Comparison of ENCODE assay signal across 14 cellular contexts in the genomic region with DNA sequence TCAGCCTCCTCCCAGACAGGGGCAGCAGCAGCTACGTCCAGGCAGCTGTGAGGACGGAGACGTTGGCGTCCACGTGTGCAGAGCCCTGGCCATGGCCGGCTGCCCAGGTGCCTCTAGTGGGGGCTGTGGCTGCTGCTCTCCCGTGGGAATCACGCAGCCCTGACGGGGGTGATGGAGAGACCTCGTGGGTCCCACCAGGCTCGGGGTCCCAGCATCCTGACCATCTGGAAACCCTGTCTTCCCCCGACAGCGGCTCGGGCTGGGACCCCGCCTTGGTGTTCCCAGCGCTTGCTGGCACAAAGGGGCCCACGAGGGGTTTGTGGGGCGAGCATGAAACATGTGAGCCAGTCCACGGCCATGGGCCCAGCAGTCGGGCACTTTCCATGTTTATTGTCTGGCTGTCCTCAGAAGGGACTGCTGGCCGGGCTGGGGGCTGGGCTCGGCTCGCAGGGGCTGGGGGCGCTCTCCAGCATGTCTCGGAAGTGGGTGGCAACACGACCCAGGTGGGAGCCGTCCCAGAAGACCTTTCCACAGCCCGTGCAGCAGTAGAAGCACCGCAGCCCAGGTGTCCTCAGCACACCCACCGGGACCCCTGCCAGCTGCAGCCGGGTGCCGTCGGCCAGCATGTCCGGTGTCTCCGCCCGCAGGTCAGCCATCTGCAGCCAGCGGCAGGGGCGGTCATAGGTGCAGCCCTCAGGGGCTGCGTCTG. TPM values are rescaled to one million over a fixed set of nuclear protein-coding genes. Genes with fewer than 3 reads are reported as not detected.
DNase-seq lines count a peak whose midpoint lies in the region; ATAC-seq and TF ChIP-seq lines count a peak whose summit lies in the region.
"Had no signal": no experiment of that assay in that cellular context is flagged by ENCODE, and none has a peak within 500 bp of the region (broad histone marks: within the 10 kb centered on the region; RNA-seq: fewer than 3 reads in every experiment).

No MANE protein-coding gene starts in this region.

- H3K4me1 ChIP-seq in right atrium auricular region (peaks cover 0 to 57% of the 10 kb centered on the region in 2 donors), rectal smooth muscle tissue (ENCODE audit: control insufficient read depth, insufficient read depth, low read length) (no peaks in the 10 kb centered on the region)

- peaks cover 0 to 5% (median 2%) of the 10 kb centered on the region in 7 donors for H3K9me3 Mint-ChIP-seq in CD14-positive monocyte
- H3K9me3 Mint-ChIP-seq: activated naive CD4-positive, alpha-beta T cell treated with anti-CD3 and anti-CD28 coated beads for 36 hours; CD4-positive, alpha-beta memory T cell; neural crest cell; stimulated activated memory B cell treated with anti-CD40 and anti-IgM and Interleukin-4, amounts not matched to agents 10 μg/mL and 1 μg/mL and 100 μg/mL, for 72 hours had no signal

- peaks cover 45 to 68% (median 50%) of the 10 kb centered on the region in 3 donors for H3K27me3 Mint-ChIP-seq in CD14-positive monocyte (ENCODE audit: low read depth in 3 of 3)
- H3K27me3 Mint-ChIP-seq: CD4-positive, alpha-beta memory T cell had no signal

- peak overlapping the region; percentile 41 to 77 for H3K4me3 Mint-ChIP-seq in CD14-positive monocyte
- H3K4me3 Mint-ChIP-seq: activated CD8-positive, alpha-beta T cell treated with anti-CD3 and anti-CD28 coated beads, Interleukin-2, amount 10 ng/mL, durations not matched to agents 7 days and 5 days; activated naive CD4-positive, alpha-beta T cell treated with anti-CD3 and anti-CD28 coated beads for 36 hours; neural crest cell; stimulated activated memory B cell treated with anti-CD40 and anti-IgM and Interleukin-4, amounts not matched to agents 10 μg/mL and 1 μg/mL and 100 μg/mL, for 72 hours had no signal

- no peak overlapping the region for H3K9ac ChIP-seq in rectal smooth muscle tissue (ENCODE audit: low read length)

- no peaks in the 10 kb centered on the region for H3K9me3 ChIP-seq in right atrium auricular region

- no peaks in the 10 kb centered on the region for H3K27me3 ChIP-seq in right atrium auricular region
- H3K27me3 ChIP-seq in rectal smooth muscle tissue (ENCODE audit: control insufficient read depth, insufficient read depth, low read length): peaks cover 8% of the 10 kb centered on the region

- DNase-seq in CD14-positive monocyte (ENCODE audit: low spot score) (no peak), RPMI8226 (peak; percentile 62), right atrium auricular region (ENCODE audit: low spot score) (no peak), SK-N-DZ (ENCODE audit: low spot score) (no peak), DMS53 treated with DMSO at 0.1 percent for 48 hours (lab: John Stamatoyannopoulos, UW; ENCODE audit: unreplicated experiment) (no peak), NCI-H2081 (lab: John Stamatoyannopoulos, UW) (no peak)
- DNase-seq: activated naive CD4-positive, alpha-beta T cell treated with anti-CD3 and anti-CD28 coated beads for 36 hours; CD4-positive, alpha-beta memory T cell; stimulated activated CD4-positive, alpha-beta T cell treated with anti-CD3 and anti-CD28 coated beads, Interleukin-2, amount 100 ng/mL, for 24 hours had no signal

- no peaks in the 10 kb centered on the region for H3K36me3 Mint-ChIP-seq in CD14-positive monocyte
- H3K36me3 Mint-ChIP-seq: CD4-positive, alpha-beta memory T cell; stimulated activated memory B cell treated with anti-CD40 and anti-IgM and Interleukin-4, amounts not matched to agents 10 μg/mL and 1 μg/mL and 100 μg/mL, for 72 hours had no signal

- peak overlapping the region in 1 of 7 donors; percentile 41 for H3K27ac Mint-ChIP-seq in CD14-positive monocyte
- H3K27ac Mint-ChIP-seq: activated naive CD4-positive, alpha-beta T cell treated with anti-CD3 and anti-CD28 coated beads for 36 hours; CD4-positive, alpha-beta memory T cell; stimulated activated memory B cell treated with anti-CD40 and anti-IgM and Interleukin-4, amounts not matched to agents 10 μg/mL and 1 μg/mL and 100 μg/mL, for 72 hours had no signal

- TF ChIP-seq CTCF in CD14-positive monocyte (IDR thresholded peaks at IDR 0.05) (no peak), right atrium auricular region (IDR thresholded peaks at IDR 0.05) (no peak)

- intact Hi-C loops in CD14-positive monocyte (cut with micrococcal nuclease): loop anchor here in 1 of 2 donors (5.0 kb wide), 1 partner anchor 101 kb away; no protein-coding TSS in a partner anchor

- H3K4me3 ChIP-seq in right atrium auricular region (no peak overlapping the region), rectal smooth muscle tissue (ENCODE audit: low read length) (peak overlapping the region; percentile 33)

- H3K27ac ChIP-seq in right atrium auricular region (peak overlapping the region; percentile 68 to 77), rectal smooth muscle tissue (ENCODE audit: low read depth, low read length) (no peak overlapping the region)

- H3K36me3 ChIP-seq in right atrium auricular region (no peaks in the 10 kb centered on the region), rectal smooth muscle tissue (ENCODE audit: control insufficient read depth, insufficient read depth, low read length) (no peaks in the 10 kb centered on the region)

- ATAC-seq in GM18858 (IDR thresholded peaks at IDR 0.05; ENCODE audit: unreplicated experiment): no peak
- ATAC-seq: activated CD8-positive, alpha-beta T cell treated with anti-CD3 and anti-CD28 coated beads, Interleukin-2, amount 10 ng/mL, durations not matched to agents 7 days and 5 days; stimulated activated memory B cell treated with anti-CD40 and anti-IgM and Interleukin-4, amounts not matched to agents 10 μg/mL and 1 μg/mL and 100 μg/mL, for 72 hours had no signal

- peaks cover 16% of the 10 kb centered on the region for H3K4me1 Mint-ChIP-seq in CD14-positive monocyte

RNA-seq across cellular contexts. Expression of gene NRARP, which starts 4.6 kb away (rescaled TPM):
- not detected for polyA plus RNA-seq in CD14-positive monocyte
- 10 to 100 TPM in 1 of 2 donors, 1 to 10 TPM in 1; 5.6 to 13.3 TPM for total RNA-seq in right atrium auricular region
- 15.4 and 15.5 TPM in 2 replicates for polyA plus RNA-seq in SK-N-DZ (2014; cell fraction: cytosol; rRNA removed)
- polyA plus RNA-seq in SK-N-DZ (2014; cell fraction: nucleus; rRNA removed): 10.1 and 13.2 TPM in 2 replicates
- polyA plus RNA-seq: CD4-positive, alpha-beta memory T cell had no signal

RNA-seq across cellular contexts. Expression of gene TOR4A, which starts 29.2 kb away (rescaled TPM):
- polyA plus RNA-seq in CD14-positive monocyte: 10 to 100 TPM; 13.7 to 15.4 TPM
- total RNA-seq in right atrium auricular region: 10 to 100 TPM in 1 of 2 donors, 1 to 10 TPM in 1; 9.4 to 16.8 TPM
- 0.29 and 0.35 TPM in 2 replicates for polyA plus RNA-seq in SK-N-DZ (2014; cell fraction: cytosol; rRNA removed)
- 0.21 and 1.2 TPM in 2 replicates for polyA plus RNA-seq in SK-N-DZ (2014; cell fraction: nucleus; rRNA removed)

RNA-seq across cellular contexts. Expression of gene NELFB, which starts 51.6 kb away (rescaled TPM):
- 10 to 100 TPM; 17.3 to 18.8 TPM for polyA plus RNA-seq in CD14-positive monocyte
- 10 to 100 TPM; 30.0 to 38.0 TPM for total RNA-seq in right atrium auricular region
- polyA plus RNA-seq in SK-N-DZ (2014; cell fraction: cytosol; rRNA removed): 116 TPM in 2 replicates
- polyA plus RNA-seq in SK-N-DZ (2014; cell fraction: nucleus; rRNA removed): 73.0 and 86.4 TPM in 2 replicates

RNA-seq across cellular contexts. Expression of gene STPG3, which starts 55.6 kb away (rescaled TPM):
- not detected for polyA plus RNA-seq in CD14-positive monocyte
- total RNA-seq in right atrium auricular region: not detected
- polyA plus RNA-seq in SK-N-DZ (2014; cell fraction: cytosol; rRNA removed): not detected in 2 replicates
- polyA plus RNA-seq in SK-N-DZ (2014; cell fraction: nucleus; rRNA removed): 0.70 and 1.4 TPM in 2 replicates
- total RNA-seq: activated CD8-positive, alpha-beta T cell treated with anti-CD3 and anti-CD28 coated beads, Interleukin-2, amount 10 ng/mL, durations not matched to agents 7 days and 5 days; activated naive CD4-positive, alpha-beta T cell treated with anti-CD3 and anti-CD28 coated beads for 36 hours; CD4-positive, alpha-beta memory T cell had no signal
- polyA plus RNA-seq: CD4-positive, alpha-beta memory T cell had no signal
